ENCODE assay signal across 34 cellular contexts in the genomic region with DNA sequence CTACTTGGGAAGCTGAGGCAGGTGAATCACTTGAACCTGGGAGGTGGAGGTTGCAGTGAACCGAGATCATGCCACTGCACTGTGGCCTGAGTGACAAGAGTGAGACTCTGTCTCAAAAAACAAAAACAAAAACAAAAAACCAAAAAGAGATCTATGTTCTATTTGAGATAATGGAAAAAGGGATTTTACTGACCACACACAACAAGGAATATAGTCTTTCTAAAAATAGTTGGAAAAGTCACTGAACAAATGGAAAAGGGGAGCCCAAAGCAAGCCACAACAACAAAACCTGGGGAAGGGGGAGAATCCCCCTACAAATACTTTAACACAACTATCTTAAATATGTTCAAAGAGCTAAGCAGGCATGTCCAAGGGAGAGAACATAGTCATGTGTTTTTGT. TPM values are rescaled to one million over a fixed set of nuclear protein-coding genes. Genes with fewer than 3 reads are reported as not detected.
"Had no signal": no experiment of that assay in that cellular context is flagged by ENCODE, and none has a peak within 500 bp of the region (broad histone marks: within the 10 kb centered on the region; RNA-seq: fewer than 3 reads in every experiment).

No MANE protein-coding gene starts in this region.

- H3K27me3 Mint-ChIP-seq: stimulated activated memory B cell treated with anti-CD40 and anti-IgM and Interleukin-4, amounts not matched to agents 10 μg/mL and 1 μg/mL and 100 μg/mL, for 72 hours; stimulated activated naive B cell treated with anti-CD40 and anti-IgM and Interleukin-4, amounts not matched to agents 10 μg/mL and 1 μg/mL and 100 μg/mL, for 72 hours; stimulated activated naive CD8-positive, alpha-beta T cell treated with anti-CD3 and anti-CD28 coated beads, Interleukin-15, amount 100 ng/mL, for 72 hours; stimulated activated naive CD8-positive, alpha-beta T cell treated with anti-CD3 and anti-CD28 coated beads, Interleukin-15, Interleukin-2, amounts not matched to agents 100 ng/mL and 50 ng/mL, for 24 hours; type B pancreatic cell had no signal

- H3K36me3 Mint-ChIP-seq: stimulated activated effector memory CD8-positive, alpha-beta T cell treated with anti-CD3 and anti-CD28 coated beads, Interleukin-12 subunit alpha, Interleukin-12 subunit beta, amount 100 ng/mL, for 72 hours; stimulated activated memory B cell treated with anti-CD40 and anti-IgM and Interleukin-4, amounts not matched to agents 10 μg/mL and 1 μg/mL and 100 μg/mL, for 72 hours; stimulated activated naive B cell treated with anti-CD40 and anti-IgM and Interleukin-4, amounts not matched to agents 10 μg/mL and 1 μg/mL and 100 μg/mL, for 72 hours; type B pancreatic cell had no signal

- H3K27ac ChIP-seq: stomach, suprapubic skin, testis, thoracic aorta, thyroid gland, tibial artery, tibial nerve, transverse colon, upper lobe of left lung, upper lobe of right lung, uterus, vagina had no signal

- ATAC-seq: stimulated activated effector memory CD8-positive, alpha-beta T cell treated with anti-CD3 and anti-CD28 coated beads, Interleukin-12 subunit alpha, Interleukin-12 subunit beta, amount 100 ng/mL, for 72 hours; stimulated activated memory B cell treated with anti-CD40 and anti-IgM and Interleukin-4, amounts not matched to agents 10 μg/mL and 1 μg/mL and 100 μg/mL, for 72 hours; stimulated activated naive B cell treated with anti-CD40 and anti-IgM and Interleukin-4, amounts not matched to agents 10 μg/mL and 1 μg/mL and 100 μg/mL, for 72 hours; stimulated activated naive CD8-positive, alpha-beta T cell treated with anti-CD3 and anti-CD28 coated beads, Interleukin-15, amount 100 ng/mL, for 72 hours; stimulated activated naive CD8-positive, alpha-beta T cell treated with anti-CD3 and anti-CD28 coated beads, Interleukin-15, Interleukin-2, amounts not matched to agents 100 U/mL and 50 U/mL, for 24 hours; upper lobe of right lung had no signal

- FAIRE-seq: urothelium cell line had no signal

- H3K4me1 Mint-ChIP-seq: stimulated activated effector memory CD8-positive, alpha-beta T cell treated with anti-CD3 and anti-CD28 coated beads, Interleukin-12 subunit alpha, Interleukin-12 subunit beta, amount 100 ng/mL, for 72 hours; stimulated activated memory B cell treated with anti-CD40 and anti-IgM and Interleukin-4, amounts not matched to agents 10 μg/mL and 1 μg/mL and 100 μg/mL, for 72 hours; stimulated activated naive B cell treated with anti-CD40 and anti-IgM and Interleukin-4, amounts not matched to agents 10 μg/mL and 1 μg/mL and 100 μg/mL, for 72 hours; stimulated activated naive CD8-positive, alpha-beta T cell treated with anti-CD3 and anti-CD28 coated beads, Interleukin-15, amount 100 ng/mL, for 72 hours had no signal

- DNase-seq: stimulated activated CD4-positive, alpha-beta T cell treated with anti-CD3 and anti-CD28 coated beads, Interleukin-2, amount 100 ng/mL, for 48 hours; stimulated activated CD4-positive, alpha-beta T cell treated with anti-CD3 and anti-CD28 coated beads, Interleukin-4, amount 100 ng/mL, for 1 hour; stimulated activated CD4-positive, alpha-beta T cell treated with anti-CD3 and anti-CD28 coated beads, Interleukin-4, amount 100 ng/mL, for 24 hours; stimulated activated CD4-positive, alpha-beta T cell treated with anti-CD3 and anti-CD28 coated beads, Interleukin-4, amount 100 ng/mL, for 4 hours; stimulated activated CD8-positive, alpha-beta memory T cell treated with anti-CD3 and anti-CD28 coated beads, Interleukin-4, amount 100 ng/mL, for 48 hours; stimulated activated naive B cell treated with anti-CD40 and anti-IgM and Interleukin-4, amounts not matched to agents 10 μg/mL and 1 μg/mL and 100 μg/mL, for 72 hours; stimulated activated naive CD4-positive, alpha-beta T cell; stimulated activated naive CD4-positive, alpha-beta T cell treated with Interleukin-2 at 50 U/mL for 16 hours; stimulated activated naive CD8-positive, alpha-beta T cell treated with anti-CD3 and anti-CD28 coated beads, Interleukin-15, amount 100 ng/mL, for 72 hours; stimulated activated naive CD8-positive, alpha-beta T cell treated with anti-CD3 and anti-CD28 coated beads, Interleukin-15, Interleukin-2, amounts not matched to agents 100 U/mL and 50 U/mL, for 24 hours; stomach; substantia nigra; testis; thyroid gland; tibial artery; transverse colon; trophoblast cell; upper lobe of left lung; upper lobe of right lung; uterus had no signal

- H3K27ac Mint-ChIP-seq: stimulated activated effector memory CD8-positive, alpha-beta T cell treated with anti-CD3 and anti-CD28 coated beads, Interleukin-12 subunit alpha, Interleukin-12 subunit beta, amount 100 ng/mL, for 72 hours; stimulated activated memory B cell treated with anti-CD40 and anti-IgM and Interleukin-4, amounts not matched to agents 10 μg/mL and 1 μg/mL and 100 μg/mL, for 72 hours; stimulated activated naive B cell treated with anti-CD40 and anti-IgM and Interleukin-4, amounts not matched to agents 10 μg/mL and 1 μg/mL and 100 μg/mL, for 72 hours; stimulated activated naive CD8-positive, alpha-beta T cell treated with anti-CD3 and anti-CD28 coated beads, Interleukin-15, amount 100 ng/mL, for 72 hours; stimulated activated naive CD8-positive, alpha-beta T cell treated with anti-CD3 and anti-CD28 coated beads, Interleukin-15, Interleukin-2, amounts not matched to agents 100 ng/mL and 50 ng/mL, for 24 hours; type B pancreatic cell had no signal

- H3K27me3 ChIP-seq: stomach, suprapubic skin, testis, thyroid gland, tibial artery, tibial nerve, transverse colon, upper lobe of left lung, upper lobe of right lung, uterus, vagina had no signal

- H3K4me3 Mint-ChIP-seq: stimulated activated effector memory CD8-positive, alpha-beta T cell treated with anti-CD3 and anti-CD28 coated beads, Interleukin-12 subunit alpha, Interleukin-12 subunit beta, amount 100 ng/mL, for 72 hours; stimulated activated memory B cell treated with anti-CD40 and anti-IgM and Interleukin-4, amounts not matched to agents 10 μg/mL and 1 μg/mL and 100 μg/mL, for 72 hours; stimulated activated naive B cell treated with anti-CD40 and anti-IgM and Interleukin-4, amounts not matched to agents 10 μg/mL and 1 μg/mL and 100 μg/mL, for 72 hours; stimulated activated naive CD8-positive, alpha-beta T cell treated with anti-CD3 and anti-CD28 coated beads, Interleukin-15, amount 100 ng/mL, for 72 hours; stimulated activated naive CD8-positive, alpha-beta T cell treated with anti-CD3 and anti-CD28 coated beads, Interleukin-15, Interleukin-2, amounts not matched to agents 100 ng/mL and 50 ng/mL, for 24 hours; type B pancreatic cell had no signal

- H3K9me3 ChIP-seq: testis, thyroid gland had no signal

- H3K9me3 Mint-ChIP-seq: type B pancreatic cell had no signal

- H3K4me1 ChIP-seq: stomach, suprapubic skin, testis, thyroid gland, tibial artery, tibial nerve, transverse colon, upper lobe of left lung, upper lobe of right lung, uterus, vagina had no signal

- H3K4me3 ChIP-seq: stomach, suprapubic skin, testis, thoracic aorta, thyroid gland, tibial artery, tibial nerve, transverse colon, upper lobe of left lung, upper lobe of right lung, uterus, vagina had no signal

- H3K36me3 ChIP-seq: stomach, suprapubic skin, thoracic aorta, thyroid gland, tibial artery, tibial nerve, transverse colon, upper lobe of left lung, upper lobe of right lung, uterus, vagina had no signal

RNA-seq across cellular contexts. Expression of a gene that starts 37.4 kb away (rescaled TPM):
- total RNA-seq: stomach, subcutaneous adipose tissue, suprapubic skin, temporal lobe, thoracic aorta, thyroid gland, tibial nerve, transverse colon, upper lobe of left lung, upper lobe of right lung, ureter, urinary bladder, uterus, vagina had no signal
- polyA plus RNA-seq: stomach, thymus, urinary bladder had no signal
